14 cellular contexts compared by ENCODE assay signal in the genomic region with DNA sequence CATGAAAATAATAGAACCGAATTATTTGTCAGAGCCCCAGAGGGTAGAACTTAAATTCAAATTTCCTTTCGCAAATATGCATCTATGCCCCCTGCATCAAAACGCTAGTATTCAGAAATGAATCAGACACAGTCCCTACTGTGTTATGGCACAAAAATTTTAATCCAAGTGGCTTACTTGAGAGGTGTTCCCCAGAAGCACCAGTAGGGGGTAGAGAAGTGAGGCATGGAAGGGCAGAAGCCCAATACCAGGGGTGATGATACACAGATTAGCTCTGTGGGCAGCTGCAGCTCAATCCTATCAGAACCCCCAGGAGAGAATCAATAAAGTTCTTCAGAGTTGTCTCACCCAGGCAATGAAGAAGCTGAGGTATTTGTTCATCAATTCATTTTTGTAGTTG.
A peak's percentile ranks its signal among the peaks of the same experiment; 100 is the strongest.
DNase-seq lines count a peak whose midpoint lies in the region; ATAC-seq and TF ChIP-seq lines count a peak whose summit lies in the region.
"Had no signal": no experiment of that assay in that cellular context is flagged by ENCODE, and none has a peak within 500 bp of the region (broad histone marks: within the 10 kb centered on the region; RNA-seq: fewer than 3 reads in every experiment).

No MANE protein-coding gene starts in this region.

- no peak for DNase-seq in stimulated activated naive CD8-positive, alpha-beta T cell treated with anti-CD3 and anti-CD28 coated beads, Interleukin-15, amount 100 ng/mL, for 72 hours
- no peak for DNase-seq in stimulated activated naive CD8-positive, alpha-beta T cell treated with anti-CD3 and anti-CD28 coated beads, Interleukin-15, Interleukin-2, amounts not matched to agents 100 U/mL and 50 U/mL, for 24 hours
- DNase-seq in NCI-H82 (lab: John Stamatoyannopoulos, UW) (peak; percentile 72), epithelial cell of esophagus (ENCODE audit: low read depth) (no peak), chondrocyte (ENCODE audit: low spot score) (no peak)
- DNase-seq in activated CD8-positive, alpha-beta memory T cell treated with anti-CD3 and anti-CD28 coated beads, Interleukin-2, amount 10 ng/mL, durations not matched to agents 7 days and 5 days = no peak
- DNase-seq in activated CD4-positive, alpha-beta T cell treated with anti-CD3 and anti-CD28 coated beads, Interleukin-2, amount 50 U/mL, for 48 hours = no peak
- DNase-seq: activated CD4-positive, alpha-beta T cell treated with anti-CD3 and anti-CD28 coated beads for 48 hours; activated effector memory CD4-positive, alpha-beta T cell treated with Interleukin-2 at 50 U/mL for 16 hours; kidney; naive thymus-derived CD8-positive, alpha-beta T cell; small intestine had no signal

- no peak overlapping the region for H3K4me3 Mint-ChIP-seq in stimulated activated naive CD8-positive, alpha-beta T cell treated with anti-CD3 and anti-CD28 coated beads, Interleukin-15, amount 100 ng/mL, for 72 hours
- no peak overlapping the region for H3K4me3 Mint-ChIP-seq in activated CD8-positive, alpha-beta memory T cell treated with anti-CD3 and anti-CD28 coated beads, Interleukin-2, amount 10 ng/mL, durations not matched to agents 7 days and 5 days
- no peak overlapping the region for H3K4me3 Mint-ChIP-seq in chondrocyte (ENCODE audit: unreplicated experiment)
- H3K4me3 Mint-ChIP-seq: naive thymus-derived CD8-positive, alpha-beta T cell had no signal

- no peaks in the 10 kb centered on the region for H3K4me1 Mint-ChIP-seq in stimulated activated naive CD8-positive, alpha-beta T cell treated with anti-CD3 and anti-CD28 coated beads, Interleukin-15, amount 100 ng/mL, for 72 hours
- no peaks in the 10 kb centered on the region for H3K4me1 Mint-ChIP-seq in activated CD8-positive, alpha-beta memory T cell treated with anti-CD3 and anti-CD28 coated beads, Interleukin-2, amount 10 ng/mL, durations not matched to agents 7 days and 5 days
- no peaks in the 10 kb centered on the region for H3K4me1 Mint-ChIP-seq in chondrocyte (ENCODE audit: low read depth)
- H3K4me1 Mint-ChIP-seq: naive thymus-derived CD8-positive, alpha-beta T cell had no signal

- H3K9me3 Mint-ChIP-seq in stimulated activated naive CD8-positive, alpha-beta T cell treated with anti-CD3 and anti-CD28 coated beads, Interleukin-15, amount 100 ng/mL, for 72 hours = no peaks in the 10 kb centered on the region
- no peaks in the 10 kb centered on the region for H3K9me3 Mint-ChIP-seq in activated CD8-positive, alpha-beta memory T cell treated with anti-CD3 and anti-CD28 coated beads, Interleukin-2, amount 10 ng/mL, durations not matched to agents 7 days and 5 days (ENCODE audit: low read depth)
- H3K9me3 Mint-ChIP-seq in chondrocyte (ENCODE audit: low read depth) = no peaks in the 10 kb centered on the region
- H3K9me3 Mint-ChIP-seq: naive thymus-derived CD8-positive, alpha-beta T cell had no signal

- H3K4me3 ChIP-seq in epithelial cell of esophagus (ENCODE audit: low read length) = no peak overlapping the region
- H3K4me3 ChIP-seq: tibial nerve had no signal

- ATAC-seq in stimulated activated naive CD8-positive, alpha-beta T cell treated with anti-CD3 and anti-CD28 coated beads, Interleukin-15, amount 100 ng/mL, for 72 hours = peak; percentile 45
- no peak for ATAC-seq in stimulated activated naive CD8-positive, alpha-beta T cell treated with anti-CD3 and anti-CD28 coated beads, Interleukin-15, Interleukin-2, amounts not matched to agents 100 U/mL and 50 U/mL, for 24 hours
- ATAC-seq in activated CD8-positive, alpha-beta memory T cell treated with anti-CD3 and anti-CD28 coated beads, Interleukin-2, amount 10 ng/mL, durations not matched to agents 7 days and 5 days = no peak
- ATAC-seq in GM18909 (IDR thresholded peaks at IDR 0.05; ENCODE audit: poor library complexity, unreplicated experiment) = no peak
- ATAC-seq: naive thymus-derived CD8-positive, alpha-beta T cell had no signal

- CTCF ChIA-PET in activated CD8-positive, alpha-beta memory T cell treated with anti-CD3 and anti-CD28 coated beads, Interleukin-2, amount 10 ng/mL, durations not matched to agents 7 days and 5 days (lab: Charles Lee) = no interaction called here

- TF ChIP-seq CTCF in epithelial cell of esophagus (IDR thresholded peaks at IDR 0.05; ENCODE audit: insufficient read depth, low read depth, low read length, missing control alignments) (peak; percentile 4), chondrocyte (IDR thresholded peaks at IDR 0.05) (no peak)

- no peaks in the 10 kb centered on the region for H3K27me3 Mint-ChIP-seq in stimulated activated naive CD8-positive, alpha-beta T cell treated with anti-CD3 and anti-CD28 coated beads, Interleukin-15, amount 100 ng/mL, for 72 hours
- no peaks in the 10 kb centered on the region for H3K27me3 Mint-ChIP-seq in activated CD8-positive, alpha-beta memory T cell treated with anti-CD3 and anti-CD28 coated beads, Interleukin-2, amount 10 ng/mL, durations not matched to agents 7 days and 5 days
- H3K27me3 Mint-ChIP-seq in chondrocyte (ENCODE audit: low read depth) = no peaks in the 10 kb centered on the region
- H3K27me3 Mint-ChIP-seq: naive thymus-derived CD8-positive, alpha-beta T cell had no signal

- H3K36me3 Mint-ChIP-seq in activated CD8-positive, alpha-beta memory T cell treated with anti-CD3 and anti-CD28 coated beads, Interleukin-2, amount 10 ng/mL, durations not matched to agents 7 days and 5 days = no peaks in the 10 kb centered on the region
- H3K36me3 Mint-ChIP-seq in chondrocyte (ENCODE audit: low read depth) = no peaks in the 10 kb centered on the region

- no peak overlapping the region for H3K27ac Mint-ChIP-seq in stimulated activated naive CD8-positive, alpha-beta T cell treated with anti-CD3 and anti-CD28 coated beads, Interleukin-15, amount 100 ng/mL, for 72 hours
- H3K27ac Mint-ChIP-seq in activated CD8-positive, alpha-beta memory T cell treated with anti-CD3 and anti-CD28 coated beads, Interleukin-2, amount 10 ng/mL, durations not matched to agents 7 days and 5 days = no peak overlapping the region
- no peak overlapping the region for H3K27ac Mint-ChIP-seq in chondrocyte (ENCODE audit: unreplicated experiment)
- H3K27ac Mint-ChIP-seq: naive thymus-derived CD8-positive, alpha-beta T cell had no signal
